Comparison of ENCODE assay signal across 27 cellular contexts in genomic region chr6:150159757-150160156, GRCh38.
"Had no signal": no experiment of that assay in that cellular context is flagged by ENCODE, and none has a peak within 500 bp of the region (broad histone marks: within the 10 kb centered on the region; RNA-seq: fewer than 3 reads in every experiment).

No MANE protein-coding gene starts in this region.

- H3K27me3 ChIP-seq: suprapubic skin, testis, thyroid gland, tibial artery, tibial nerve, upper lobe of left lung, upper lobe of right lung, uterus, vagina had no signal

- H3K4me1 ChIP-seq: stomach, testis, tibial artery, tibial nerve, transverse colon, upper lobe of left lung, upper lobe of right lung, uterus, vagina had no signal

- FAIRE-seq: urothelium cell line had no signal

- ATAC-seq: stimulated activated effector memory CD8-positive, alpha-beta T cell treated with anti-CD3 and anti-CD28 coated beads, Interleukin-12 subunit alpha, Interleukin-12 subunit beta, amount 100 ng/mL, for 72 hours; stimulated activated memory B cell treated with anti-CD40 and anti-IgM and Interleukin-4, amounts not matched to agents 10 μg/mL and 1 μg/mL and 100 μg/mL, for 72 hours; stimulated activated naive B cell treated with anti-CD40 and anti-IgM and Interleukin-4, amounts not matched to agents 10 μg/mL and 1 μg/mL and 100 μg/mL, for 72 hours; stimulated activated naive CD8-positive, alpha-beta T cell treated with anti-CD3 and anti-CD28 coated beads, Interleukin-15, amount 100 ng/mL, for 72 hours; stimulated activated naive CD8-positive, alpha-beta T cell treated with anti-CD3 and anti-CD28 coated beads, Interleukin-15, Interleukin-2, amounts not matched to agents 100 U/mL and 50 U/mL, for 24 hours; upper lobe of right lung had no signal

- H3K36me3 ChIP-seq: stomach, suprapubic skin, thoracic aorta, thyroid gland, tibial artery, tibial nerve, transverse colon, upper lobe of left lung, upper lobe of right lung, uterus, vagina had no signal

- DNase-seq: stimulated activated CD4-positive, alpha-beta T cell treated with anti-CD3 and anti-CD28 coated beads, Interleukin-2, amount 100 ng/mL, for 48 hours; stimulated activated CD4-positive, alpha-beta T cell treated with anti-CD3 and anti-CD28 coated beads, Interleukin-4, amount 100 ng/mL, for 1 hour; stimulated activated CD4-positive, alpha-beta T cell treated with anti-CD3 and anti-CD28 coated beads, Interleukin-4, amount 100 ng/mL, for 24 hours; stimulated activated CD4-positive, alpha-beta T cell treated with anti-CD3 and anti-CD28 coated beads, Interleukin-4, amount 100 ng/mL, for 4 hours; stimulated activated CD8-positive, alpha-beta memory T cell treated with anti-CD3 and anti-CD28 coated beads, Interleukin-4, amount 100 ng/mL, for 48 hours; stimulated activated naive B cell treated with anti-CD40 and anti-IgM and Interleukin-4, amounts not matched to agents 10 μg/mL and 1 μg/mL and 100 μg/mL, for 72 hours; stimulated activated naive CD4-positive, alpha-beta T cell; stimulated activated naive CD4-positive, alpha-beta T cell treated with Interleukin-2 at 50 U/mL for 16 hours; stimulated activated naive CD8-positive, alpha-beta T cell treated with anti-CD3 and anti-CD28 coated beads, Interleukin-15, amount 100 ng/mL, for 72 hours; stimulated activated naive CD8-positive, alpha-beta T cell treated with anti-CD3 and anti-CD28 coated beads, Interleukin-15, Interleukin-2, amounts not matched to agents 100 U/mL and 50 U/mL, for 24 hours; stomach; substantia nigra; testis; thyroid gland; tibial artery; transverse colon; trophoblast cell; upper lobe of left lung; upper lobe of right lung; uterus had no signal

- H3K4me3 ChIP-seq: stomach, suprapubic skin, testis, thoracic aorta, thyroid gland, tibial artery, tibial nerve, transverse colon, upper lobe of left lung, upper lobe of right lung, uterus, vagina had no signal

- H3K27ac ChIP-seq: stomach, suprapubic skin, testis, thoracic aorta, thyroid gland, tibial artery, tibial nerve, transverse colon, upper lobe of left lung, upper lobe of right lung, uterus, vagina had no signal

- H3K9me3 ChIP-seq: stomach, suprapubic skin, testis, thoracic aorta, thyroid gland, tibial artery, tibial nerve, transverse colon, upper lobe of left lung, upper lobe of right lung, uterus, vagina had no signal
